In genomic region chr7:47658886-47659635, GRCh38 we compare ENCODE assay signal across 25 cellular contexts.
"Had no signal": no experiment of that assay in that cellular context is flagged by ENCODE, and none has a peak within 500 bp of the region (broad histone marks: within the 10 kb centered on the region; RNA-seq: fewer than 3 reads in every experiment).

No MANE protein-coding gene starts in this region.

- ATAC-seq: activated CD8-positive, alpha-beta T cell treated with anti-CD3 and anti-CD28 coated beads for 36 hours; activated T-cell treated with anti-CD3 and anti-CD28 coated beads, Interleukin-2, amount 50 U/mL, for 72 hours; body of pancreas; K562; T-helper 17 cell had no signal

- H3K27me3 Mint-ChIP-seq: activated CD8-positive, alpha-beta T cell treated with anti-CD3 and anti-CD28 coated beads for 36 hours; activated naive CD4-positive, alpha-beta T cell treated with anti-CD3 and anti-CD28 coated beads, Interleukin-2, amount 50 U/mL, for 24 hours; activated naive CD8-positive, alpha-beta T cell treated with anti-CD3 and anti-CD28 coated beads, Interleukin-2, amount 50 U/mL, for 24 hours; T-helper 17 cell had no signal

- DNase-seq: activated CD4-positive, alpha-beta T cell treated with anti-CD3 and anti-CD28 coated beads, Interleukin-2, amount 50 U/mL, for 1 hour; activated CD4-positive, CD25-positive, alpha-beta regulatory T cell; activated CD8-positive, alpha-beta memory T cell treated with anti-CD3 and anti-CD28 coated beads, Interleukin-2, amount 50 U/mL, for 4 hours; activated CD8-positive, alpha-beta T cell treated with anti-CD3 and anti-CD28 coated beads for 36 hours; activated naive CD4-positive, alpha-beta T cell; activated naive CD8-positive, alpha-beta T cell treated with anti-CD3 and anti-CD28 coated beads, Interleukin-2, amount 50 U/mL, for 24 hours; activated T-cell treated with anti-CD3 and anti-CD28 coated beads, Interleukin-2, amount 50 U/mL, for 72 hours; amniotic stem cell; body of pancreas; Karpas-422; MM.1S; NCI-H1105; NCI-H1436 treated with DMSO at 0.1 percent for 48 hours; NCI-H187; NCI-H2081; NCI-H510A treated with DMSO at 0.1 percent for 48 hours; NCI-H69; NK-92 treated with Interleukin-12 subunit alpha and Interleukin-12 subunit beta, amount 100 ng/mL, for 24 hours; OCI-M1; SHP77 treated with DMSO at 0.1 percent for 48 hours; T-helper 17 cell had no signal

- H3K9me3 Mint-ChIP-seq: activated CD8-positive, alpha-beta T cell treated with anti-CD3 and anti-CD28 coated beads for 36 hours; activated naive CD4-positive, alpha-beta T cell treated with anti-CD3 and anti-CD28 coated beads, Interleukin-2, amount 50 U/mL, for 24 hours; activated naive CD8-positive, alpha-beta T cell treated with anti-CD3 and anti-CD28 coated beads, Interleukin-2, amount 50 U/mL, for 24 hours; activated T-cell treated with anti-CD3 and anti-CD28 coated beads, Interleukin-2, amount 50 U/mL, for 72 hours had no signal

- H3K36me3 Mint-ChIP-seq: activated naive CD4-positive, alpha-beta T cell treated with anti-CD3 and anti-CD28 coated beads, Interleukin-2, amount 50 U/mL, for 24 hours had no signal

- H3K27ac ChIP-seq: ascending aorta, body of pancreas, VCaP had no signal

- H3K27ac Mint-ChIP-seq: activated CD8-positive, alpha-beta T cell treated with anti-CD3 and anti-CD28 coated beads for 36 hours; activated naive CD4-positive, alpha-beta T cell treated with anti-CD3 and anti-CD28 coated beads, Interleukin-2, amount 50 U/mL, for 24 hours; activated naive CD8-positive, alpha-beta T cell treated with anti-CD3 and anti-CD28 coated beads, Interleukin-2, amount 50 U/mL, for 24 hours; activated T-cell treated with anti-CD3 and anti-CD28 coated beads, Interleukin-2, amount 50 U/mL, for 72 hours; T-helper 17 cell had no signal

- H3K4me1 Mint-ChIP-seq: activated naive CD4-positive, alpha-beta T cell treated with anti-CD3 and anti-CD28 coated beads, Interleukin-2, amount 50 U/mL, for 24 hours; T-helper 17 cell had no signal

- H3K27me3 ChIP-seq: ascending aorta, body of pancreas had no signal

- H3K4me3 ChIP-seq: ascending aorta, body of pancreas, K562 had no signal

- H3K4me3 Mint-ChIP-seq: activated CD8-positive, alpha-beta T cell treated with anti-CD3 and anti-CD28 coated beads for 36 hours; activated naive CD4-positive, alpha-beta T cell treated with anti-CD3 and anti-CD28 coated beads, Interleukin-2, amount 50 U/mL, for 24 hours; activated naive CD8-positive, alpha-beta T cell treated with anti-CD3 and anti-CD28 coated beads, Interleukin-2, amount 50 U/mL, for 24 hours; activated T-cell treated with anti-CD3 and anti-CD28 coated beads, Interleukin-2, amount 50 U/mL, for 72 hours; T-helper 17 cell had no signal

- H3K36me3 ChIP-seq: ascending aorta had no signal

- H3K9me3 ChIP-seq: ascending aorta, body of pancreas had no signal
